10 cellular contexts compared by ENCODE assay signal in genomic region chr1:3610165-3610822, GRCh38. TPM values are rescaled to one million over a fixed set of nuclear protein-coding genes. Genes with fewer than 3 reads are reported as not detected.
DNase-seq lines count a peak whose midpoint lies in the region; ATAC-seq and TF ChIP-seq lines count a peak whose summit lies in the region.
"Had no signal": no experiment of that assay in that cellular context is flagged by ENCODE, and none has a peak within 500 bp of the region (broad histone marks: within the 10 kb centered on the region; RNA-seq: fewer than 3 reads in every experiment).

No MANE protein-coding gene starts in this region.

- TF ChIP-seq POLR2A in heart left ventricle (IDR thresholded peaks at IDR 0.05): no peak

- CTCF ChIA-PET in SK-N-SH (lab: Yijun Ruan, JAX): interaction anchor here (0.7 to 4.0 kb wide), 9 partner anchors 9 to 139 kb away, joined by 3 to 19 read pairs (median 3); no protein-coding TSS in a partner anchor

- no peak overlapping the region for H2AFZ ChIP-seq in SK-N-SH (ENCODE audit: low read depth)

- no peak overlapping the region for H3K27ac ChIP-seq in heart left ventricle
- H3K27ac ChIP-seq in SK-N-SH (ENCODE audit: low read depth in 2 of 2, low read length in 1 of 2): no peak overlapping the region
- H3K27ac ChIP-seq in upper lobe of right lung: no peak overlapping the region

- H3F3A ChIP-seq in SK-N-SH (replicated peaks; ENCODE audit: insufficient read depth): no peaks in the 10 kb centered on the region

- ATAC-seq in heart left ventricle (no peak), Right ventricle myocardium inferior (no peak), upper lobe of right lung (no peak), HG03025 (IDR thresholded peaks at IDR 0.05; ENCODE audit: low FRiP score, unreplicated experiment) (no peak)

- peaks cover 13 to 61% (median 28%) of the 10 kb centered on the region in 9 donors for H3K27me3 ChIP-seq in heart left ventricle
- no peaks in the 10 kb centered on the region for H3K27me3 ChIP-seq in SK-N-SH (ENCODE audit: insufficient read depth)
- peaks cover 20% of the 10 kb centered on the region for H3K27me3 ChIP-seq in upper lobe of right lung

- no peak for TF ChIP-seq RAD21 in SK-N-SH (IDR thresholded peaks at IDR 0.05; ENCODE audit: low read length)

- H3K36me3 ChIP-seq in heart left ventricle: no peaks in the 10 kb centered on the region
- no peaks in the 10 kb centered on the region for H3K36me3 ChIP-seq in SK-N-SH (replicated peaks in 1 of 2; ENCODE audit: control insufficient read depth in 1 of 2, insufficient read depth in 2 of 2, low read length in 1 of 2)
- H3K36me3 ChIP-seq in upper lobe of right lung: no peaks in the 10 kb centered on the region

- H3K9ac ChIP-seq in SK-N-SH: no peak overlapping the region

- TF ChIP-seq EP300 in SK-N-SH (IDR thresholded peaks at IDR 0.05; ENCODE audit: borderline replicate concordance in 1 of 2, low read depth in 1 of 2, low read length in 1 of 2): no peak

- H3K4me2 ChIP-seq in SK-N-SH: peak overlapping the region; percentile 74; the same call in 1 of the 2 replicates

- intact Hi-C loops in heart left ventricle (cut with DNase I): no loop called here
- intact Hi-C loops in Right ventricle myocardium inferior (cut with DNase I): no loop called here
- intact Hi-C loops in upper lobe of right lung (cut with DNase I): no loop called here
- intact Hi-C loops in head of caudate nucleus (cut with DNase I): no loop called here

- no peaks in the 10 kb centered on the region for H3K9me2 ChIP-seq in SK-N-SH

- DNase-seq in heart left ventricle (no peak), Right ventricle myocardium inferior (ENCODE audit: missing footprints) (no peak), SK-N-SH (peak; percentile 69), upper lobe of right lung (no peak), head of caudate nucleus (no peak), SIG-M5 (lab: John Stamatoyannopoulos, UW) (no peak)
- DNase-seq: NCI-H1092; stimulated activated CD4-positive, alpha-beta T cell treated with anti-CD3 and anti-CD28 coated beads, Interleukin-1b, Interleukin-23, amount 100 ng/mL, for 48 hours had no signal

- no peaks in the 10 kb centered on the region for H4K20me1 ChIP-seq in SK-N-SH (ENCODE audit: insufficient read depth)

- H3K4me1 ChIP-seq in heart left ventricle (peaks cover 0 to 22% (median 10%) of the 10 kb centered on the region in 12 donors), SK-N-SH (ENCODE audit: control insufficient read depth in 1 of 2, insufficient read depth in 2 of 2, low read depth in 1 of 2, low read length in 1 of 2) (peaks cover 0 to 38% of the 10 kb centered on the region in 2 experiments; a peak in 2 of 4 replicates), upper lobe of right lung (peaks cover 31% of the 10 kb centered on the region)

- POLR2A ChIA-PET in SK-N-SH (lab: Yijun Ruan, JAX): no interaction called here

- 27 to 37% (median 33%) methylated on average over 15 to 19 of the region's 19 CpGs for WGBS in heart left ventricle, 4 donors
- 35% methylated on average over 9 of the region's 19 CpGs for WGBS in SK-N-SH (ENCODE audit: low lambda C conversion rate)

- H3K9me3 ChIP-seq in heart left ventricle (no peaks in the 10 kb centered on the region), SK-N-SH (no peaks in the 10 kb centered on the region), iPS-18c (ENCODE audit: control insufficient read depth, insufficient read depth, low read length) (no peaks in the 10 kb centered on the region), upper lobe of right lung (no peaks in the 10 kb centered on the region)

- H3K79me2 ChIP-seq in SK-N-SH (ENCODE audit: insufficient read depth): no peaks in the 10 kb centered on the region

- TF ChIP-seq CTCF in heart left ventricle (IDR thresholded peaks at IDR 0.05) (no peak), SK-N-SH (IDR thresholded peaks at IDR 0.05) (no peak), upper lobe of right lung (IDR thresholded peaks at IDR 0.05) (no peak)

- H3K4me3 ChIP-seq in heart left ventricle (peak overlapping the region in 8 of 12 donors; percentile 33 to 55 (median 49)), SK-N-SH (ENCODE audit: low read depth in 2 of 2, low read length in 1 of 2) (peak overlapping the region in 1 of 2 experiments; percentile 54; a peak in 2 of 4 replicates), iPS-18c (ENCODE audit: insufficient read depth, low read depth, low read length) (peak overlapping the region; percentile 71), upper lobe of right lung (peak overlapping the region; percentile 54)

TF ChIP-seq in SK-N-SH, 30 proteins besides CTCF, POLR2A, EP300 and RAD21:
- TF ChIP-seq MAX (IDR thresholded peaks at IDR 0.05; ENCODE audit: low read depth): no peak
- no peak for TF ChIP-seq MEF2A (IDR thresholded peaks at IDR 0.05; ENCODE audit: borderline replicate concordance, low read depth)
- TF ChIP-seq POLR2AphosphoS5 (IDR thresholded peaks at IDR 0.05; ENCODE audit: low read depth, low read length): no peak
- no peak for TF ChIP-seq ELF1 (IDR thresholded peaks at IDR 0.05)
- TF ChIP-seq SIN3A (IDR thresholded peaks at IDR 0.05; ENCODE audit: borderline replicate concordance, low read depth, low read length): no peak
- TF ChIP-seq TCF12 (IDR thresholded peaks at IDR 0.05): no peak
- no peak for TF ChIP-seq NRF1 (IDR thresholded peaks at IDR 0.05; ENCODE audit: low read depth, low read length)

RNA-seq across cellular contexts. Expression of gene MEGF6, which starts 1.0 kb away (rescaled TPM):
- total RNA-seq in heart left ventricle (10 to 100 TPM in 2 of 9 donors, 1 to 10 TPM in 7; 1.9 to 16.2 (median 5.9) TPM), Right ventricle myocardium inferior (7.0 TPM), upper lobe of right lung (96.6 TPM)
- polyA plus RNA-seq in heart left ventricle (1 to 10 TPM; 2.0 to 4.3 TPM), SK-N-SH (2012; rRNA removed) (5.8 and 7.6 TPM in 2 replicates)
- polyA plus RNA-seq in SK-N-SH (2012; cell fraction: cytosol; rRNA removed): 1.3 and 2.9 TPM in 2 replicates
- 28.9 and 39.7 TPM in 2 replicates for polyA plus RNA-seq in SK-N-SH (2012; cell fraction: nucleus; rRNA removed)

RNA-seq across cellular contexts. Expression of gene TPRG1L, which starts 14.5 kb away (rescaled TPM):
- 10 to 100 TPM; 32.0 to 58.0 (median 48.8) TPM for total RNA-seq in heart left ventricle
- polyA plus RNA-seq in heart left ventricle: 10 to 100 TPM; 24.2 to 48.8 TPM
- 46.1 TPM for total RNA-seq in Right ventricle myocardium inferior
- 25.9 and 35.5 TPM in 2 replicates for polyA plus RNA-seq in SK-N-SH (2012; rRNA removed)
- polyA plus RNA-seq in SK-N-SH (2012; cell fraction: cytosol; rRNA removed): 28.6 and 33.3 TPM in 2 replicates
- polyA plus RNA-seq in SK-N-SH (2012; cell fraction: nucleus; rRNA removed): 17.7 and 20.1 TPM in 2 replicates
- total RNA-seq in upper lobe of right lung: 47.5 TPM

RNA-seq across cellular contexts. Expression of gene WRAP73, which starts 39.6 kb away (rescaled TPM):
- total RNA-seq in heart left ventricle (10 to 100 TPM in 6 of 9 donors, 1 to 10 TPM in 3; 8.5 to 21.6 (median 11.3) TPM), Right ventricle myocardium inferior (14.6 TPM), upper lobe of right lung (18.5 TPM)
- polyA plus RNA-seq in heart left ventricle (10 to 100 TPM in 1 of 2 donors, 1 to 10 TPM in 1; 9.3 to 18.0 TPM), SK-N-SH (2012; rRNA removed) (61.9 and 67.8 TPM in 2 replicates)
- 33.1 and 45.1 TPM in 2 replicates for polyA plus RNA-seq in SK-N-SH (2012; cell fraction: cytosol; rRNA removed)
- 172 and 188 TPM in 2 replicates for polyA plus RNA-seq in SK-N-SH (2012; cell fraction: nucleus; rRNA removed)

RNA-seq across cellular contexts. Expression of gene TP73, which starts 42.0 kb away (rescaled TPM):
- total RNA-seq in heart left ventricle (under 1 TPM in 3 of 9 donors, not detected in 6; 0.15 to 0.53 (median 0.19) TPM), Right ventricle myocardium inferior (0.14 TPM), upper lobe of right lung (0.29 TPM)
- polyA plus RNA-seq in heart left ventricle (under 1 TPM; 0.01 to 0.11 TPM), SK-N-SH (2012; rRNA removed) (0.21 and 0.64 TPM in 2 replicates)
- 0.28 and 0.41 TPM in 2 replicates for polyA plus RNA-seq in SK-N-SH (2012; cell fraction: cytosol; rRNA removed)
- 1.4 and 1.8 TPM in 2 replicates for polyA plus RNA-seq in SK-N-SH (2012; cell fraction: nucleus; rRNA removed)
